Comparison of ENCODE assay signal across 8 cellular contexts in the genomic region with DNA sequence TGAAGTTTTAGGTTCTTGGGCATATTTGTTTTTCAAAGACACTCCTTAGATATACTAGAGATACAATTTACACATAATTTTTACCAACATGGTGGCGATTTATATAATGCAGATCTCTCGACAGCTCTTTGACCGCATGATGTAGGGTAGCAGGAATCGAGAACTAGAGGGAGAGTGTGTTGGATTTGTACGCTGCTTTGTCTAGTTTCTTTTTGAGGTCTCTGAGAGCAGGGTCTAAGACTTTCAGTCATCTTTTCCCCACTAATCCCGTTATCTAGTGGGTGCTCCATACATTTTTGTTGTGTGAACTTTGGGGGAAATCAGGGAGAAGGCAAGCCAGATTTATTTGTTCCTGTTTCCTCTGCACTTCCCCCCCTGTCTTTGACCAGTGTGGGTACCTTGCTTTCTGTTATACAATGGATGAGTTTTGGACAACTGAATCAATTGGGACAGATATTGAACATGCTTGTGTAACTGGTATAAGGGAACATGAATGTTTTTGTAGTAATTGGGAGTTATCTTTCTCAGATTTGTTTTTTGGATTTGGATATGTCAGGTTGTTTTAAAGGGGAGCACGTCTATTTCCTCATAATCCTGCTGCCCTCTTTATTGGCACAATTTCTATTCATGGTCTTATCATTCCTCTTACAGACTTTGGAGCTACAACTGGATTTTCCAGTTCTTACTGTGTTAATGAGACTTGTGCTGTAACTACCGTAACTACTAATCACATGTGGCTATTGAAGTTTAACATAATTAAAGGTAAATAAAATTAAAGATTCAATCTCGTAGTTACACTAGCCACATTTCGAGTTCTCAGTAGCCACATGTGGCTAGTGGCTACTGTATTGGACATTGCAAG. TPM values are rescaled to one million over a fixed set of nuclear protein-coding genes. Genes with fewer than 3 reads are reported as not detected.
A peak's percentile ranks its signal among the peaks of the same experiment; 100 is the strongest.
DNase-seq lines count a peak whose midpoint lies in the region; ATAC-seq, FAIRE-seq and TF ChIP-seq lines count a peak whose summit lies in the region.

No MANE protein-coding gene starts in this region.

- H3K36me3 ChIP-seq in PC-9 (ENCODE audit: low read depth) (no peaks in the 10 kb centered on the region), H1 (ENCODE audit: control insufficient read depth in 2 of 4, insufficient read depth in 4 of 4, low read length in 3 of 4) (no peaks in the 10 kb centered on the region), parathyroid adenoma (ENCODE audit: control insufficient read depth, insufficient read depth, low read length) (no peaks in the 10 kb centered on the region)

- no peak overlapping the region for H2BK5ac ChIP-seq in H1 (ENCODE audit: low read depth, low read length)

- H2BK12ac ChIP-seq in H1 (ENCODE audit: low read depth, low read length) = no peak overlapping the region

- no peaks in the 10 kb centered on the region for H3K9me3 ChIP-seq in PC-9 (ENCODE audit: insufficient read depth, low read depth)
- H3K9me3 ChIP-seq in H1 (ENCODE audit: insufficient read depth in 2 of 2, low read depth in 1 of 2, low read length in 1 of 2) = no peaks in the 10 kb centered on the region
- H3K9me3 ChIP-seq in parathyroid adenoma (ENCODE audit: control insufficient read depth, low read length) = no peaks in the 10 kb centered on the region

- no peak for TF ChIP-seq EP300 in H1 (IDR thresholded peaks at IDR 0.05; ENCODE audit: borderline replicate concordance in 1 of 2, low read depth in 2 of 2, low read length in 2 of 2)

- H3K27ac ChIP-seq in PC-9 = peak overlapping the region; percentile 52
- H3K27ac ChIP-seq in H1 (ENCODE audit: low read depth, low read length) = no peak overlapping the region
- no peak overlapping the region for H3K27ac ChIP-seq in parathyroid adenoma

- TSS peak; percentile 32 for BruUV-seq in PC-9 (replicated peaks; lab: Mats Ljungman, UMichigan)

- H4K5ac ChIP-seq in H1 (ENCODE audit: insufficient read length, low read depth, low read length) = no peak overlapping the region

- H3K23ac ChIP-seq in H1 (ENCODE audit: insufficient read length) = no peak overlapping the region

- H3K56ac ChIP-seq in H1 (replicated peaks; ENCODE audit: insufficient read length, low read depth, low read length) = no peak overlapping the region

- DNase-seq in activated naive CD4-positive, alpha-beta T cell treated with anti-CD3 and anti-CD28 coated beads for 36 hours = peak; percentile 12
- DNase-seq in activated naive CD4-positive, alpha-beta T cell treated with Interleukin-2 at 50 U/mL for 16 hours = no peak
- DNase-seq in PC-9 (peak in 1 of 2 experiments; percentile 83), H1 (ENCODE audit: low read depth in 1 of 2, low spot score in 2 of 2) (no peak), NCI-H226 (no peak)

- H3K79me2 ChIP-seq in PC-9 (ENCODE audit: low read depth) = peaks cover 59% of the 10 kb centered on the region
- peaks cover 0 to 51% of the 10 kb centered on the region in 2 experiments; a peak in 3 of 4 replicates for H3K79me2 ChIP-seq in H1 (ENCODE audit: control insufficient read depth in 1 of 2, insufficient read depth in 2 of 2, low read length in 2 of 2)
- H3K79me2 ChIP-seq in parathyroid adenoma = peaks cover 8% of the 10 kb centered on the region

- H3K4me1 ChIP-seq in PC-9 (replicated peaks; ENCODE audit: insufficient read depth) (peaks cover 34% of the 10 kb centered on the region), H1 (replicated peaks in 1 of 4; ENCODE audit: control insufficient read depth in 3 of 4, insufficient read depth in 4 of 4, low read length in 3 of 4) (peaks cover 0 to 7% (median 2%) of the 10 kb centered on the region in 4 experiments; a peak in 4 of 7 replicates), parathyroid adenoma (no peaks in the 10 kb centered on the region)

- intact Hi-C loops in activated naive CD4-positive, alpha-beta T cell treated with anti-CD3 and anti-CD28 coated beads for 36 hours (cut with micrococcal nuclease) = loop anchor here (1.0 to 5.0 kb wide), 3 partner anchors 58 to 946 kb away; partner anchors contain the start of genes POU2AF1 and RDX
- intact Hi-C loops in PC-9 (cut with micrococcal nuclease; ENCODE audit: unreplicated experiment) = loop anchor here (2.0 to 10.0 kb wide), 4 partner anchors 55 to 1016 kb away; partner anchors contain the start of gene ZC3H12C

- no peak overlapping the region for H3K4ac ChIP-seq in H1 (replicated peaks; ENCODE audit: insufficient read length, low read depth, low read length)

- H3K4me1 Mint-ChIP-seq in activated naive CD4-positive, alpha-beta T cell treated with anti-CD3 and anti-CD28 coated beads for 36 hours (ENCODE audit: low read depth) = peaks cover 53% of the 10 kb centered on the region

- H3K79me1 ChIP-seq in H1 (ENCODE audit: low read depth, low read length) = 0 out of 2 replicates have a peak, but pooled peaks cover 4% of the 10 kb centered on the region

- WGBS in H1 (ENCODE audit: extremely low coverage in 1 of 2, insufficient coverage in 1 of 2, insufficient read length in 1 of 2, insufficient replicate concordance in 2 of 2, low coverage in 1 of 2, low lambda C conversion rate in 2 of 2, missing lambda C conversion rate in 1 of 2), 2 experiments = 85% methylated on average over 10 of the region's 10 CpGs; no CpG with 5 or more reads in 1 of the 2 experiments

- peak overlapping the region; percentile 89 for H3K4me3 ChIP-seq in PC-9
- peak overlapping the region in 3 of 4 experiments; percentile 81 to 92 (median 89); a peak in 3 of 8 replicates for H3K4me3 ChIP-seq in H1 (ENCODE audit: extremely low read depth in 1 of 4, insufficient read depth in 2 of 4, low read depth in 3 of 4, low read length in 4 of 4)
- peak overlapping the region; percentile 66 for H3K4me3 ChIP-seq in parathyroid adenoma (ENCODE audit: low read depth, low read length)

- no peak overlapping the region for H2AK5ac ChIP-seq in H1 (ENCODE audit: low read depth, low read length)

- no peak overlapping the region for H2BK120ac ChIP-seq in H1 (replicated peaks; ENCODE audit: low read depth, low read length)

- H2AFZ ChIP-seq in PC-9 = peak overlapping the region; percentile 86; the same call in 1 of the 2 replicates
- no peak overlapping the region for H2AFZ ChIP-seq in H1 (ENCODE audit: low read length)
- H2AFZ ChIP-seq in parathyroid adenoma = no peak overlapping the region

- H3K27me3 ChIP-seq in PC-9 (ENCODE audit: insufficient read depth, low read depth) (no peaks in the 10 kb centered on the region), H1 (replicated peaks in 1 of 4; ENCODE audit: control insufficient read depth in 3 of 4, extremely low read depth in 1 of 4, insufficient read depth in 3 of 4, low read length in 3 of 4) (no peaks in the 10 kb centered on the region; a peak in 1 of 7 replicates), parathyroid adenoma (ENCODE audit: control insufficient read depth, insufficient read depth, low read length) (no peaks in the 10 kb centered on the region)

- H3K18ac ChIP-seq in H1 (ENCODE audit: extremely low read depth, low read length) = no peak overlapping the region

- no peaks in the 10 kb centered on the region for H3K27me3 Mint-ChIP-seq in activated naive CD4-positive, alpha-beta T cell treated with anti-CD3 and anti-CD28 coated beads for 36 hours (ENCODE audit: low read depth)

- H3K27ac Mint-ChIP-seq in activated naive CD4-positive, alpha-beta T cell treated with anti-CD3 and anti-CD28 coated beads for 36 hours = peak overlapping the region; percentile 93

- H3K4me3 Mint-ChIP-seq in activated naive CD4-positive, alpha-beta T cell treated with anti-CD3 and anti-CD28 coated beads for 36 hours = peak overlapping the region; percentile 98

- FAIRE-seq in H1 (lab: Jason Lieb, UNC) = no peak

- H3K9ac ChIP-seq in H1 (replicated peaks in 1 of 4; ENCODE audit: extremely low read depth in 1 of 4, low read depth in 3 of 4, low read length in 3 of 4) = no peak overlapping the region
- no peak overlapping the region for H3K9ac ChIP-seq in parathyroid adenoma

- no peaks in the 10 kb centered on the region for H3K9me2 ChIP-seq in PC-9 (ENCODE audit: insufficient read depth)

- ATAC-seq in HG02884 (IDR thresholded peaks at IDR 0.05; ENCODE audit: unreplicated experiment) (no peak), HG03378 (IDR thresholded peaks at IDR 0.05; ENCODE audit: unreplicated experiment) (no peak)

- H2BK15ac ChIP-seq in H1 (ENCODE audit: low read length) = no peak overlapping the region

- H3K4me2 ChIP-seq in PC-9 = peak overlapping the region; percentile 92
- H3K4me2 ChIP-seq in H1 (ENCODE audit: insufficient read depth in 1 of 2, low read depth in 2 of 2, low read length in 2 of 2) = peak overlapping the region; percentile 83 to 95
- peak overlapping the region; percentile 83 for H3K4me2 ChIP-seq in parathyroid adenoma (ENCODE audit: low read length)

- H4K8ac ChIP-seq in H1 (ENCODE audit: extremely low read depth, insufficient read depth, low read length) = no peak overlapping the region

- no peak overlapping the region for H3K14ac ChIP-seq in H1 (ENCODE audit: insufficient read length)

- H4K20me1 ChIP-seq in PC-9 (ENCODE audit: insufficient read depth) (peaks cover 18% of the 10 kb centered on the region; the same call in 1 of the 2 replicates), H1 (replicated peaks in 1 of 2; ENCODE audit: control insufficient read depth in 1 of 2, insufficient read depth in 2 of 2, low read length in 2 of 2) (peaks cover 0 to 2% of the 10 kb centered on the region in 2 experiments)

- H3K23me2 ChIP-seq in H1 (ENCODE audit: low read depth, low read length) = peaks cover 5% of the 10 kb centered on the region

- peaks cover 18% of the 10 kb centered on the region for H3F3A ChIP-seq in PC-9 (ENCODE audit: insufficient read depth, low read depth)

- CTCF ChIA-PET in activated naive CD4-positive, alpha-beta T cell treated with anti-CD3 and anti-CD28 coated beads for 36 hours (lab: Charles Lee) = interaction anchor here (0.5 to 4.0 kb wide), 11 partner anchors 15 to 480 kb away, joined by 3 to 17 read pairs (median 4); no protein-coding TSS in a partner anchor
- CTCF ChIA-PET in PC-9 (lab: Charles Lee) = no interaction called here
- CTCF ChIA-PET in H1 (lab: Charles Lee; ENCODE audit: partially characterized antibody) = interaction anchor here (0.9 to 7.5 kb wide), 10 partner anchors 11 to 256 kb away, joined by 3 to 130 read pairs (median 4); no protein-coding TSS in a partner anchor

- no peak overlapping the region for H4K91ac ChIP-seq in H1 (replicated peaks; ENCODE audit: insufficient read length, low read length)

- TF ChIP-seq POLR2A in H1 (IDR thresholded peaks at IDR 0.05; ENCODE audit: control extremely low read depth in 1 of 2, low read depth in 2 of 2, low read length in 2 of 2) = no peak

- POLR2A ChIA-PET in PC-9 (lab: Charles Lee; ENCODE audit: unreplicated experiment) = interaction anchor here (0.7 to 1.2 kb wide), 2 partner anchors 34 to 434 kb away, joined by 3 to 9 read pairs; no protein-coding TSS in a partner anchor
- POLR2A ChIA-PET in H1 (lab: Charles Lee; ENCODE audit: partially characterized antibody) = interaction anchor here (1.1 to 1.4 kb wide), 3 partner anchors 55 to 231 kb away, joined by 3 to 4 read pairs (median 3); no protein-coding TSS in a partner anchor

- no peaks in the 10 kb centered on the region for H3K9me3 Mint-ChIP-seq in activated naive CD4-positive, alpha-beta T cell treated with anti-CD3 and anti-CD28 coated beads for 36 hours

- no peak for TF ChIP-seq RAD21 in H1 (IDR thresholded peaks at IDR 0.05 in 1 of 2, conservative IDR thresholded peaks at IDR 0.05 in 1 of 2; ENCODE audit: low read depth in 2 of 2, low read length in 2 of 2)

- H3K36me3 Mint-ChIP-seq in activated naive CD4-positive, alpha-beta T cell treated with anti-CD3 and anti-CD28 coated beads for 36 hours (ENCODE audit: low read depth) = no peaks in the 10 kb centered on the region

- no peak overlapping the region for H2BK20ac ChIP-seq in H1 (ENCODE audit: low read length)

- no peak for TF ChIP-seq CTCF in PC-9 (conservative IDR thresholded peaks at IDR 0.05)
- TF ChIP-seq CTCF in H1 (IDR thresholded peaks at IDR 0.05; ENCODE audit: control extremely low read depth in 1 of 3, insufficient read depth in 1 of 3, low read depth in 1 of 3, low read length in 3 of 3) = no peak
- TF ChIP-seq CTCF in parathyroid adenoma (IDR thresholded peaks at IDR 0.05) = no peak

RNA-seq across cellular contexts. Expression of gene FDX1, which starts 1.7 kb away (rescaled TPM):
- total RNA-seq in activated naive CD4-positive, alpha-beta T cell treated with anti-CD3 and anti-CD28 coated beads for 36 hours = 10 to 100 TPM; 12.3 to 13.4 TPM
- 10.5 and 11.9 TPM in 2 replicates for total RNA-seq in PC-9 (2021)
- 9.4 and 9.6 TPM in 2 replicates for total RNA-seq in H1 (2021; fragmentation: NEBNext Ultra II Directional; extraction: Animal tissue kit (Norgen Biotek cat#: 25700))
- polyA plus RNA-seq in H1 (2011; rRNA removed) = 2.4 and 3.7 TPM in 2 replicates
- polyA plus RNA-seq in H1 (2011; cell fraction: cytosol; rRNA removed) = 4.9 TPM
- 1.2 TPM for polyA plus RNA-seq in H1 (2011; cell fraction: nucleus; rRNA removed)
- polyA plus RNA-seq in H1 (2012, experiment 1 of 2) = 5.6 to 10.2 TPM (median 6.5 TPM) in 4 replicates
- 5.4 TPM for polyA plus RNA-seq in H1 (2012, experiment 2 of 2)
- polyA plus RNA-seq in H1 (2013, experiment 1 of 2) = 5.2 TPM
- polyA plus RNA-seq in H1 (2013, experiment 2 of 2) = 5.4 TPM
- 2.1 and 3.9 TPM in 2 replicates for polyA minus RNA-seq in H1 (2011; rRNA and poly(A)+ RNA removed)
- 3.4 TPM for polyA minus RNA-seq in H1 (2011; cell fraction: cytosol; rRNA and poly(A)+ RNA removed)
- 1.9 TPM for polyA minus RNA-seq in H1 (2011; cell fraction: nucleus; rRNA and poly(A)+ RNA removed)
